ENCODE assay signal across 24 cellular contexts in the genomic region with DNA sequence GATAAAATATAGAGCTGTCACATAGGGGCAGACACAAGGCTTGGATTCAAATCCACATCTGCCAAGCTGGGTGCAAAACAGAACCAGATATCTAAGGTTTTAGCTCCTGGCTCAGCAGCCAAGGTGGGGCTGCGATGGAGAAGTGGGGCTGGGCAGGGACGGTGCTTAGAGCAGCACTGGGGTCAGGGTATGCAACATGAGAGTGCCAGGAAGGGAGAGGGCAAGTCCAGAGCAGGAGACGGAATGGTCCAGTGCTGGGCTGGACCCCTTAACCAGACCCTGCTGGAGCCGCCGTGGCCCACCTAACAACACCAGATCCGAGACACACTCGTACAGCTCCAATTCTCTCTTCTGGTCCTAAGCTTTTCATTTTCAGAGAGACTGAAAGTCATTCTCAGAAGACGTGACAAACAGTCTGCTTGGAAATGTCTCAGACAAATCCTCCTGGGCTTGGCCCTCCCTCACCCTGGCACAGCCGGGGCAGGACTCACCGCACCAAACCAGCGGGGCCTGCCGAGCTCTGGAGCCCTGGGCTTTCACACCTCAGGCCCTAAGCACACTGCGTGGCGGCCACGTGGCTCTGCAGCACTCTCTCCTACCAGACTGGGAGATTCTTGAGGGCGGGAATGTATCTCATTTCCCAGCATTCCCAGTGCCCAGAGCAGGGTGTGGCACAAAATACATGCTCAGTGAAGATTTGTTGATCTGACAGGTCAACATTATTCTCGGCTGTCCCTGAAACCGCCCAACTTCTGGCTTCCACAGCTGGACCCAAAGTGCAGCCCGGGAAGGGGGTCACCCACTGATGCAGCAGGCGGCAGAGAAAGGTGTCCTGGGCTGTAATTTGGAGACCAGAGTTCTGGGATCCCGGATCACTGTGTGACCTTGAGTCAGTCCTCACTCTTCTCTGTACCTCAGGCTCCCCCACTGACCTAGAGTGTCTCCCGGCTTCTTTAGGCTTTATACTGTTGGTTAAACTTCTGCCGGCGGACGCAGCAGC. TPM values are rescaled to one million over a fixed set of nuclear protein-coding genes. Genes with fewer than 3 reads are reported as not detected.
DNase-seq lines count a peak whose midpoint lies in the region; ATAC-seq and TF ChIP-seq lines count a peak whose summit lies in the region.
"Had no signal": no experiment of that assay in that cellular context is flagged by ENCODE, and none has a peak within 500 bp of the region (broad histone marks: within the 10 kb centered on the region; RNA-seq: fewer than 3 reads in every experiment).

No MANE protein-coding gene starts in this region.

- no peak overlapping the region; a peak in 1 of 7 replicates for H3K27ac Mint-ChIP-seq in H9
- no peak overlapping the region for H3K27ac Mint-ChIP-seq in endodermal cell
- H3K27ac Mint-ChIP-seq in T-helper 17 cell = no peak overlapping the region
- H3K27ac Mint-ChIP-seq: activated naive CD8-positive, alpha-beta T cell treated with anti-CD3 and anti-CD28 coated beads for 36 hours; activated T-helper 1 cell treated with anti-CD3 and anti-CD28 coated beads, Interleukin-12 subunit alpha, Interleukin-12 subunit beta, Interleukin-2, Interleukin-4 antibody, amounts not matched to agents 30 ng/mL and 10 ng/mL and 1 ng/mL, durations not matched to agents 14 hours and 24 hours and 36 hours; GM23338; memory B cell; naive thymus-derived CD4-positive, alpha-beta T cell; progenitor cell of endocrine pancreas had no signal

- no peak overlapping the region; the same call in 1 of the 2 replicates for H3K14ac ChIP-seq in H9 (ENCODE audit: insufficient read depth, low read length)

- H3K4ac ChIP-seq in H9 (ENCODE audit: low read depth, low read length) = no peak overlapping the region

- peaks cover 17 to 88% (median 69%) of the 10 kb centered on the region in 10 experiments for H3K4me1 ChIP-seq in BLaER1 treated with 17β-estradiol and CSF1 and Interleukin-3, amounts not matched to agents 10 nM and 100 nM
- H3K4me1 ChIP-seq in H9 (ENCODE audit: insufficient read depth, low read length) (no peaks in the 10 kb centered on the region), endodermal cell (ENCODE audit: control insufficient read depth, insufficient read depth, low read length) (peaks cover 10% of the 10 kb centered on the region)
- H3K4me1 ChIP-seq: body of pancreas, colonic mucosa had no signal

- no peak overlapping the region for H3K56ac ChIP-seq in H9 (ENCODE audit: insufficient read length, low read depth, low read length)

- no peak overlapping the region for H3K23ac ChIP-seq in H9 (ENCODE audit: insufficient read length, low read depth, low read length)

- no CpG with 5 or more reads among the region's 25 CpGs for WGBS in H9 (ENCODE audit: extremely low coverage, insufficient read length, low lambda C conversion rate)
- 90 to 91% methylated on average over 20 to 25 of the region's 25 CpGs for WGBS in endodermal cell (ENCODE audit: insufficient coverage in 1 of 2, insufficient read length in 1 of 2), 2 experiments

- H3K4me3 Mint-ChIP-seq in H9 (no peak overlapping the region), endodermal cell (no peak overlapping the region), T-helper 17 cell (no peak overlapping the region)
- H3K4me3 Mint-ChIP-seq: activated naive CD8-positive, alpha-beta T cell treated with anti-CD3 and anti-CD28 coated beads for 36 hours; activated T-helper 1 cell treated with anti-CD3 and anti-CD28 coated beads, Interleukin-12 subunit alpha, Interleukin-12 subunit beta, Interleukin-2, Interleukin-4 antibody, amounts not matched to agents 30 ng/mL and 10 ng/mL and 1 ng/mL, durations not matched to agents 14 hours and 24 hours and 36 hours; GM23338; memory B cell; naive thymus-derived CD4-positive, alpha-beta T cell had no signal

- H4K8ac ChIP-seq in H9 (replicated peaks; ENCODE audit: insufficient read length, low read depth, low read length) = no peak overlapping the region

- H3K27me3 ChIP-seq in BLaER1 treated with 17β-estradiol and CSF1 and Interleukin-3, amounts not matched to agents 10 nM and 100 nM = peaks cover 0 to 11% (median 0%) of the 10 kb centered on the region in 11 experiments; a peak in 8 of 22 replicates
- H3K27me3 ChIP-seq in H9 (ENCODE audit: insufficient read depth, low read length) = no peaks in the 10 kb centered on the region
- H3K27me3 ChIP-seq in endodermal cell (ENCODE audit: control insufficient read depth, insufficient read depth, low read length, poor library complexity, severe bottlenecking) = no peaks in the 10 kb centered on the region
- H3K27me3 ChIP-seq: body of pancreas, colonic mucosa, hepatocyte had no signal

- H3K9me3 Mint-ChIP-seq in H9 = no peaks in the 10 kb centered on the region
- no peaks in the 10 kb centered on the region for H3K9me3 Mint-ChIP-seq in endodermal cell
- H3K9me3 Mint-ChIP-seq: activated naive CD8-positive, alpha-beta T cell treated with anti-CD3 and anti-CD28 coated beads for 36 hours; activated T-helper 1 cell treated with anti-CD3 and anti-CD28 coated beads, Interleukin-12 subunit alpha, Interleukin-12 subunit beta, Interleukin-2, Interleukin-4 antibody, amounts not matched to agents 30 ng/mL and 10 ng/mL and 1 ng/mL, durations not matched to agents 14 hours and 24 hours and 36 hours; GM23338; memory B cell had no signal

- H3K79me1 ChIP-seq in H9 (ENCODE audit: insufficient read depth, low read depth, low read length, poor library complexity, severe bottlenecking) = no peaks in the 10 kb centered on the region

- no peak overlapping the region for H2BK5ac ChIP-seq in H9 (ENCODE audit: insufficient read length, low read length)

- H3K36me3 Mint-ChIP-seq in H9 (ENCODE audit: insufficient read depth in 1 of 3, low read depth in 3 of 3) (no peaks in the 10 kb centered on the region), endodermal cell (ENCODE audit: low read depth) (no peaks in the 10 kb centered on the region), T-helper 17 cell (ENCODE audit: low read depth) (no peaks in the 10 kb centered on the region)
- H3K36me3 Mint-ChIP-seq: memory B cell; naive thymus-derived CD4-positive, alpha-beta T cell had no signal

- H4K20me1 ChIP-seq in BLaER1 treated with 17β-estradiol and CSF1 and Interleukin-3, amounts not matched to agents 10 nM and 100 nM = peaks cover 0 to 4% (median 0%) of the 10 kb centered on the region in 11 experiments; a peak in 2 of 22 replicates
- no peaks in the 10 kb centered on the region for H4K20me1 ChIP-seq in H9 (ENCODE audit: control insufficient read depth, insufficient read depth, insufficient read length)

- no peaks in the 10 kb centered on the region for H3K23me2 ChIP-seq in H9 (ENCODE audit: insufficient read length, low read depth, low read length, poor library complexity, severe bottlenecking)

- H3T11ph ChIP-seq in H9 (ENCODE audit: low read length) = no peak overlapping the region

- peak overlapping the region in 1 of 11 experiments; percentile 9; a peak in 1 of 22 replicates for H3K9ac ChIP-seq in BLaER1 treated with 17β-estradiol and CSF1 and Interleukin-3, amounts not matched to agents 10 nM and 100 nM
- H3K9ac ChIP-seq in H9 (ENCODE audit: extremely low read depth, insufficient read length, low read length) = no peak overlapping the region
- no peak overlapping the region for H3K9ac ChIP-seq in endodermal cell (ENCODE audit: extremely low read depth, low read length, poor library complexity, severe bottlenecking)

- intact Hi-C loops in sciatic nerve (cut with DNase I) = no loop called here

- peaks cover 2% of the 10 kb centered on the region for H3K27me3 Mint-ChIP-seq in H9 (ENCODE audit: low read depth)
- H3K27me3 Mint-ChIP-seq in endodermal cell (ENCODE audit: insufficient read depth) = peaks cover 7% of the 10 kb centered on the region
- peaks cover 8% of the 10 kb centered on the region for H3K27me3 Mint-ChIP-seq in T-helper 17 cell

- H2BK12ac ChIP-seq in H9 (ENCODE audit: insufficient read length, low read depth, low read length) = no peak overlapping the region

- peak; percentile 19 for DNase-seq in H9
- peak; percentile 42 for DNase-seq in endodermal cell
- DNase-seq in sciatic nerve (ENCODE audit: low spot score) = peak; percentile 49
- no peak for DNase-seq in T-helper 17 cell
- no peak for DNase-seq in DMS 273 treated with DMSO at 0.1 percent for 48 hours (lab: John Stamatoyannopoulos, UW)
- DNase-seq: activated CD8-positive, alpha-beta memory T cell treated with anti-CD3 and anti-CD28 coated beads for 24 hours; activated naive CD8-positive, alpha-beta T cell treated with anti-CD3 and anti-CD28 coated beads for 36 hours; body of pancreas; colonic mucosa; naive thymus-derived CD4-positive, alpha-beta T cell; NCI-H82; PC-3; small intestine; stimulated activated CD4-positive, alpha-beta T cell treated with anti-CD3 and anti-CD28 coated beads, Interleukin-4, amount 100 ng/mL, for 4 hours; T-helper 2 cell; WERI-Rb-1 had no signal

- no peak overlapping the region for H2BK120ac ChIP-seq in H9 (ENCODE audit: low read depth, low read length, poor library complexity, severe bottlenecking)

- no peak overlapping the region for H4K5ac ChIP-seq in H9 (ENCODE audit: insufficient read length, low read depth, low read length)

- no peaks in the 10 kb centered on the region for H3K36me3 ChIP-seq in BLaER1 treated with 17β-estradiol and CSF1 and Interleukin-3, amounts not matched to agents 10 nM and 100 nM
- H3K36me3 ChIP-seq in endodermal cell (ENCODE audit: control insufficient read depth, insufficient read depth, low read length) = no peaks in the 10 kb centered on the region
- H3K36me3 ChIP-seq: colonic mucosa, WERI-Rb-1 had no signal

- H3K79me2 ChIP-seq in H9 (ENCODE audit: insufficient read depth, low read length) = no peaks in the 10 kb centered on the region
- H3K79me2 ChIP-seq: hepatocyte had no signal

- TF ChIP-seq CTCF in H9 (conservative IDR thresholded peaks at IDR 0.05) (no peak), endodermal cell (conservative IDR thresholded peaks at IDR 0.05) (no peak)

- no peak overlapping the region for H2BK20ac ChIP-seq in H9 (ENCODE audit: low read depth, low read length, poor library complexity, severe bottlenecking)

- H2BK15ac ChIP-seq in H9 (ENCODE audit: low read depth, low read length) = no peak overlapping the region

- peaks cover 14 to 38% of the 10 kb centered on the region in 2 experiments for H3K4me1 Mint-ChIP-seq in H9
- H3K4me1 Mint-ChIP-seq in endodermal cell = peaks cover 26% of the 10 kb centered on the region
- peaks cover 5% of the 10 kb centered on the region for H3K4me1 Mint-ChIP-seq in T-helper 17 cell

- ATAC-seq in sciatic nerve = no peak
- no peak for ATAC-seq in T-helper 17 cell
- ATAC-seq in GM19324 (IDR thresholded peaks at IDR 0.05; ENCODE audit: low FRiP score, unreplicated experiment) = no peak
- ATAC-seq: body of pancreas; GM23338; naive thymus-derived CD4-positive, alpha-beta T cell; PC-3 had no signal

- H2AFZ ChIP-seq in H9 (ENCODE audit: low read length) = no peak overlapping the region
- H2AFZ ChIP-seq: GM23338, hepatocyte had no signal

- no peaks in the 10 kb centered on the region for H3K9me3 ChIP-seq in BLaER1 treated with 17β-estradiol and CSF1 and Interleukin-3, amounts not matched to agents 10 nM and 100 nM (replicated peaks in 1 of 11)
- H3K9me3 ChIP-seq in H9 (ENCODE audit: control insufficient read depth, low read depth, low read length) = no peaks in the 10 kb centered on the region
- H3K9me3 ChIP-seq in endodermal cell (ENCODE audit: control insufficient read depth, low read length) = no peaks in the 10 kb centered on the region
- no peaks in the 10 kb centered on the region for H3K9me3 ChIP-seq in T-helper 17 cell (ENCODE audit: control insufficient read depth, low read length, poor library complexity, severe bottlenecking)
- H3K9me3 ChIP-seq: body of pancreas, colonic mucosa had no signal

- no peak overlapping the region for H2AK5ac ChIP-seq in H9 (ENCODE audit: insufficient read length, low read length)

- H3K27ac ChIP-seq in BLaER1 treated with 17β-estradiol and CSF1 and Interleukin-3, amounts not matched to agents 10 nM and 100 nM = no peak overlapping the region
- H3K27ac ChIP-seq in H9 (ENCODE audit: insufficient read length, low read depth, low read length) = no peak overlapping the region
- H3K27ac ChIP-seq in endodermal cell (ENCODE audit: low read depth, low read length) = no peak overlapping the region
- H3K27ac ChIP-seq: body of pancreas, colonic mucosa, hepatocyte, WERI-Rb-1 had no signal

- H3K4me3 ChIP-seq in BLaER1 treated with 17β-estradiol and CSF1 and Interleukin-3, amounts not matched to agents 10 nM and 100 nM = no peak overlapping the region
- no peak overlapping the region for H3K4me3 ChIP-seq in endodermal cell (ENCODE audit: low read length)
- H3K4me3 ChIP-seq: body of pancreas, colonic mucosa, GM23338, hepatocyte had no signal

- H3K4me2 ChIP-seq in BLaER1 treated with 17β-estradiol and CSF1 and Interleukin-3, amounts not matched to agents 10 nM and 100 nM = peak overlapping the region in 7 of 11 experiments; percentile 14 to 77 (median 70); a peak in 8 of 22 replicates
- H3K4me2 ChIP-seq in H9 (ENCODE audit: insufficient read depth, insufficient read length, low read length) = no peak overlapping the region
- H3K4me2 ChIP-seq: GM23338, hepatocyte had no signal

- no peak overlapping the region for H3K18ac ChIP-seq in H9 (ENCODE audit: insufficient read length, low read depth, low read length)

- no peak overlapping the region for H4K91ac ChIP-seq in H9 (ENCODE audit: insufficient read length, low read depth, low read length)

RNA-seq across cellular contexts. Expression of a gene that starts 11.6 kb away (rescaled TPM):
- total RNA-seq in H9 (2021) (0.46 and 0.59 TPM in 2 replicates), endodermal cell (1 to 10 TPM; 1.3 to 1.6 TPM), sciatic nerve (192 TPM), T-helper 17 cell (10 to 100 TPM in 1 of 2 donors, 1 to 10 TPM in 1; 3.2 to 11.5 TPM)
- 2.0 TPM for polyA plus RNA-seq in endodermal cell (2013, experiment 1 of 2)
- polyA plus RNA-seq in endodermal cell (2013, experiment 2 of 2) = 2.2 TPM
- total RNA-seq: MCF 10A, PC-3 had no signal
- polyA plus RNA-seq: naive thymus-derived CD4-positive, alpha-beta T cell had no signal

Comparison
In these comparisons a context has a peak if more than half of its experiments do, and no peak if none do; other contexts are left out.
1. DNase-seq: peak in H9 (single experiment), endodermal cell (single experiment) and sciatic nerve (single experiment); none in T-helper 17 cell (0 of 3) and DMS 273 treated with DMSO at 0.1 percent for 48 hours (single experiment).
2. RNA of a gene that starts 11.6 kb away (total RNA-seq): 192 TPM in sciatic nerve (single experiment); 3.2 to 11.5 TPM in T-helper 17 cell, 1.3 to 1.6 TPM in endodermal cell and 0.46 to 0.59 TPM in H9; every median in the first group is over 10 times any median in the second.